In the genomic region with DNA sequence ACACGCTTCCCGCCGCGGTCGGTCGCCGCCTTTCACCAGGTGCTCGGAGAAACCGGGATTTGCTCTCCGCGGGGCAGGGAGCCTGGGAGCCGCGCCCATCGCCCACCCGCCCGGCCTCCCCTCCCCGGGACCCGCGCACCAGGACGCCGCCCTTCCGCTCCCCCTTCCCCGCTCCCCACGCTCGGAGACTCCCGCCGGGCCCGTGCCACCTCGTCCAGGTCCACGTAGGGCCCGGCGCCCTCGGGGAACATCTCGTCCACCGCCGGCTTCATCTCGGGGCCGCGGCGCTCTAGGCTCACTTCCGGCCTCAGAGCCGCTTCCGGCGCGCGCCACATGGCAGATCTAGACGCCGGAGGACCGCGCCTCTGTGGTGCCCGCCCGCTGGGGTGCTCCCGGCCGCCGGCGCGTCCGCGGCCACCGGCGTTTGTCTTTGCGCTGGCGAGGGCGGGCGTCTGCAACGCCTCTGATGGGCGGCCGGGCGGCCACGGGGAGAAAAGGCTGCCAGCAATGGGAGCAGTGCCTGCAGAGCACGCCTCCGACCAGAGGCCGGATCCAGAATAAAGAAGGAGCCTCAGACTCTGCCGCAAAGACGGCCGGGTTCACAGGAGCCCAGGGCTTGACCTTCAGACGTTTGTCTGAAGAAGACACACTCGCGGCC, we compare ENCODE assay signal across 8 cellular contexts. TPM values are rescaled to one million over a fixed set of nuclear protein-coding genes. Genes with fewer than 3 reads are reported as not detected.
DNase-seq lines count a peak whose midpoint lies in the region; ATAC-seq and TF ChIP-seq lines count a peak whose summit lies in the region.

A gene (minus strand): TSS at position 293 of the 658 bp plus-strand sequence. CDS start 21 bp downstream, at position 272.

- peaks cover 21% of the 10 kb centered on the region for H3K79me2 ChIP-seq in hepatocyte

- H3K4me2 ChIP-seq in hepatocyte: peak within 1 kb of the TSS; percentile 99

- DNase-seq in NCI-H2029 (lab: John Stamatoyannopoulos, UW) (peak; percentile 69), T1000 (lab: John Stamatoyannopoulos, UW) (peak; percentile 78), astrocyte of the cerebellum (ENCODE audit: low read depth) (peak; percentile 50), hepatocyte (ENCODE audit: low spot score) (peak; percentile 95), retina (peak; percentile 97), aorta (peak; percentile 91 to 96)

- no peaks in the 10 kb centered on the region for H3K36me3 ChIP-seq in hepatocyte (replicated peaks; ENCODE audit: insufficient read depth, low read depth)
- peaks cover 0 to 8% of the 10 kb centered on the region in 2 donors for H3K36me3 ChIP-seq in aorta (ENCODE audit: control insufficient read depth in 1 of 2, insufficient read depth in 2 of 2, low read length in 1 of 2)

- H3K4me3 ChIP-seq in astrocyte of the cerebellum (ENCODE audit: low read depth, low read length): peak within 1 kb of the TSS; percentile 94
- H3K4me3 ChIP-seq in hepatocyte: peak within 1 kb of the TSS; percentile 95
- peak within 1 kb of the TSS; percentile 84 to 91 for H3K4me3 ChIP-seq in aorta (ENCODE audit: low read length in 2 of 2)

- peak within 1 kb of the TSS; percentile 98 for H2AFZ ChIP-seq in hepatocyte

- H3K27ac ChIP-seq in hepatocyte: peak within 1 kb of the TSS; percentile 61
- H3K27ac ChIP-seq in aorta (ENCODE audit: low read depth in 1 of 2, low read length in 2 of 2): no peak within 1 kb of the TSS

- TF ChIP-seq CTCF in astrocyte of the cerebellum (IDR thresholded peaks at IDR 0.05; ENCODE audit: low read depth, low read length, missing control alignments) (no peak), hepatocyte (IDR thresholded peaks at IDR 0.05; ENCODE audit: poor library complexity) (no peak)

- in situ Hi-C loops in astrocyte of the cerebellum (cut with HindIII; ENCODE audit: low sequenced_read_pairs): no loop called here

- H3K9me3 ChIP-seq in hepatocyte (ENCODE audit: low read depth) (no peaks in the 10 kb centered on the region), aorta (ENCODE audit: control insufficient read depth, low read length) (no peaks in the 10 kb centered on the region)

- no peaks in the 10 kb centered on the region for H3K27me3 ChIP-seq in hepatocyte
- no peaks in the 10 kb centered on the region for H3K27me3 ChIP-seq in aorta (ENCODE audit: control insufficient read depth in 1 of 2, insufficient read depth in 2 of 2, low read length in 1 of 2)

- intact Hi-C loops in aorta (cut with DNase I): no loop called here

- peaks cover 2% of the 10 kb centered on the region for H4K20me1 ChIP-seq in hepatocyte (ENCODE audit: insufficient read depth, poor library complexity, severe bottlenecking)

- ATAC-seq in GM18502 (IDR thresholded peaks at IDR 0.05; ENCODE audit: poor library complexity, unreplicated experiment) (peak; percentile 98), HG02885 (IDR thresholded peaks at IDR 0.05; ENCODE audit: poor library complexity, unreplicated experiment) (peak; percentile 89), aorta (ENCODE audit: low FRiP score) (peak; percentile 94)

- H3K9me2 ChIP-seq in hepatocyte (replicated peaks; ENCODE audit: insufficient read depth): no peaks in the 10 kb centered on the region

- H3K4me1 ChIP-seq in hepatocyte (ENCODE audit: insufficient read depth) (peaks cover 5% of the 10 kb centered on the region), aorta (ENCODE audit: control insufficient read depth in 1 of 2, insufficient read depth in 2 of 2, low read length in 2 of 2) (no peaks in the 10 kb centered on the region)

- under 1% methylated on average over 58 of the region's 79 CpGs for WGBS in hepatocyte (ENCODE audit: low lambda C conversion rate, missing lambda C conversion rate)
- 1% methylated on average over 72 to 79 of the region's 79 CpGs for WGBS in aorta, 2 donors

RNA-seq across cellular contexts. Expression of the gene that starts here (rescaled TPM):
- total RNA-seq in hepatocyte: 109 and 146 TPM in 2 replicates
- 253 and 300 TPM in 2 replicates for polyA plus RNA-seq in hepatocyte
- 10 to 100 TPM; 83.7 to 94.0 TPM for total RNA-seq in aorta
- 100 to 1,000 TPM; 415 to 787 TPM for polyA plus RNA-seq in aorta
